ENCODE assay signal across 14 cellular contexts in genomic region chr1:64848812-64849211, GRCh38.
"Had no signal": no experiment of that assay in that cellular context is flagged by ENCODE, and none has a peak within 500 bp of the region (broad histone marks: within the 10 kb centered on the region; RNA-seq: fewer than 3 reads in every experiment).

No MANE protein-coding gene starts in this region.

- H3K79me2 ChIP-seq: parathyroid adenoma had no signal

- ATAC-seq: left cardiac atrium had no signal

- H3K4me1 ChIP-seq: tibial nerve had no signal

- H3K9ac ChIP-seq: parathyroid adenoma had no signal

- H3K27ac ChIP-seq: parathyroid adenoma, tibial nerve had no signal

- H2AFZ ChIP-seq: parathyroid adenoma had no signal

- H3K27me3 ChIP-seq: tibial nerve had no signal

- H3K4me3 ChIP-seq: lung, tibial nerve had no signal

- DNase-seq: activated CD4-positive, alpha-beta T cell treated with anti-CD3 and anti-CD28 coated beads, Interleukin-2, amount 50 U/mL, for 4 hours; activated CD4-positive, CD25-positive, alpha-beta regulatory T cell treated with anti-CD3 and anti-CD28 coated beads, Interleukin-2, amount 50 U/mL, for 72 hours; activated gamma-delta T cell treated with Interleukin-2 at 50 U/mL for 16 hours; activated T-cell treated with anti-CD3 and anti-CD28 coated beads, Interleukin-2, amount 50 U/mL, for 48 hours; endodermal cell; hypothalamus; left cardiac atrium; midbrain; stimulated activated CD4-positive, alpha-beta T cell treated with anti-CD3 and anti-CD28 coated beads, Interleukin-15, amount 100 ng/mL, for 24 hours; stimulated activated CD4-positive, alpha-beta T cell treated with anti-CD3 and anti-CD28 coated beads, Interleukin-4, amount 100 ng/mL, for 4 hours; T-helper 9 cell had no signal

- H3K4me1 Mint-ChIP-seq: endodermal cell had no signal

- H3K4me3 Mint-ChIP-seq: endodermal cell had no signal

- H3K9me3 Mint-ChIP-seq: endodermal cell had no signal

- H3K27ac Mint-ChIP-seq: endodermal cell had no signal

- H3K9me3 ChIP-seq: tibial nerve had no signal
